In genomic region chr11:119666463-119667131, GRCh38 we compare ENCODE assay signal across 8 cellular contexts.
DNase-seq lines count a peak whose midpoint lies in the region; ATAC-seq, FAIRE-seq and TF ChIP-seq lines count a peak whose summit lies in the region.

No MANE protein-coding gene starts in this region.

- peaks cover 10% of the 10 kb centered on the region for H4K20me1 ChIP-seq in astrocyte (ENCODE audit: insufficient read depth, low read length)

- FAIRE-seq in astrocyte (lab: Jason Lieb, UNC) = no peak

- H3K27ac ChIP-seq in astrocyte (ENCODE audit: low read depth, low read length) (no peak overlapping the region), right atrium auricular region (no peak overlapping the region)

- no peak overlapping the region for H3K4me3 Mint-ChIP-seq in astrocyte (ENCODE audit: unreplicated experiment)

- H3K4me2 ChIP-seq in astrocyte (ENCODE audit: low read length) = no peak overlapping the region

- peaks cover 5% of the 10 kb centered on the region for H3K9me3 Mint-ChIP-seq in astrocyte (ENCODE audit: unreplicated experiment)

- peaks cover 10% of the 10 kb centered on the region for H3K4me1 Mint-ChIP-seq in astrocyte (ENCODE audit: low read depth, unreplicated experiment)

- no peak overlapping the region for H3K9ac ChIP-seq in astrocyte (ENCODE audit: low read length)

- H2AFZ ChIP-seq in astrocyte (ENCODE audit: low read depth, low read length) = no peak overlapping the region

- no peaks in the 10 kb centered on the region for H3K9me3 ChIP-seq in astrocyte (ENCODE audit: insufficient read depth, low read depth, low read length)
- H3K9me3 ChIP-seq in right atrium auricular region = no peaks in the 10 kb centered on the region

- H3K27me3 Mint-ChIP-seq in astrocyte (ENCODE audit: low read depth, unreplicated experiment) = peaks cover 37% of the 10 kb centered on the region

- H3K36me3 Mint-ChIP-seq in astrocyte (ENCODE audit: low read depth, unreplicated experiment) = peaks cover 4% of the 10 kb centered on the region

- no peaks in the 10 kb centered on the region for H3K79me2 ChIP-seq in astrocyte (ENCODE audit: insufficient read depth, low read length)

- no peak overlapping the region for H3K27ac Mint-ChIP-seq in astrocyte (ENCODE audit: unreplicated experiment)

- no peaks in the 10 kb centered on the region for H3K27me3 ChIP-seq in astrocyte (ENCODE audit: insufficient read depth, low read length)
- no peaks in the 10 kb centered on the region for H3K27me3 ChIP-seq in right atrium auricular region

- peaks cover 9% of the 10 kb centered on the region for H3K4me1 ChIP-seq in astrocyte (ENCODE audit: insufficient read depth, low read length)
- H3K4me1 ChIP-seq in right atrium auricular region = peaks cover 0 to 15% of the 10 kb centered on the region in 2 donors

- ATAC-seq in GM21515 (IDR thresholded peaks at IDR 0.05; ENCODE audit: unreplicated experiment) = peak; percentile 77

- H3K36me3 ChIP-seq in astrocyte (ENCODE audit: insufficient read depth, low read length) (no peaks in the 10 kb centered on the region), right atrium auricular region (no peaks in the 10 kb centered on the region)

- DNase-seq in DMS53 treated with DMSO at 0.1 percent for 48 hours (lab: John Stamatoyannopoulos, UW; ENCODE audit: unreplicated experiment) = peak; percentile 64
- peak; percentile 38 for DNase-seq in KG1 (lab: John Stamatoyannopoulos, UW)
- DNase-seq in T-helper 2 cell = peak in 4 of 5 experiments; percentile 20 to 32 (median 24)
- DNase-seq in astrocyte (ENCODE audit: low read depth) = peak; percentile 22
- DNase-seq in right atrium auricular region (ENCODE audit: low spot score) = peak; percentile 73
- peak; percentile 72 for DNase-seq in putamen (ENCODE audit: low spot score)
- no peak for DNase-seq in NCI-H446 treated with DMSO at 0.1 percent for 48 hours (lab: John Stamatoyannopoulos, UW)

- no peak overlapping the region for H3K4me3 ChIP-seq in astrocyte (ENCODE audit: insufficient read depth, low read depth, low read length)
- no peak overlapping the region for H3K4me3 ChIP-seq in right atrium auricular region

- peak; percentile 74 for TF ChIP-seq CTCF in astrocyte (IDR thresholded peaks at IDR 0.05; ENCODE audit: insufficient read depth, low read depth, low read length)
- peak; percentile 88 to 97 for TF ChIP-seq CTCF in right atrium auricular region (IDR thresholded peaks at IDR 0.05)
